Comparison of ENCODE assay signal across 28 cellular contexts in the genomic region with DNA sequence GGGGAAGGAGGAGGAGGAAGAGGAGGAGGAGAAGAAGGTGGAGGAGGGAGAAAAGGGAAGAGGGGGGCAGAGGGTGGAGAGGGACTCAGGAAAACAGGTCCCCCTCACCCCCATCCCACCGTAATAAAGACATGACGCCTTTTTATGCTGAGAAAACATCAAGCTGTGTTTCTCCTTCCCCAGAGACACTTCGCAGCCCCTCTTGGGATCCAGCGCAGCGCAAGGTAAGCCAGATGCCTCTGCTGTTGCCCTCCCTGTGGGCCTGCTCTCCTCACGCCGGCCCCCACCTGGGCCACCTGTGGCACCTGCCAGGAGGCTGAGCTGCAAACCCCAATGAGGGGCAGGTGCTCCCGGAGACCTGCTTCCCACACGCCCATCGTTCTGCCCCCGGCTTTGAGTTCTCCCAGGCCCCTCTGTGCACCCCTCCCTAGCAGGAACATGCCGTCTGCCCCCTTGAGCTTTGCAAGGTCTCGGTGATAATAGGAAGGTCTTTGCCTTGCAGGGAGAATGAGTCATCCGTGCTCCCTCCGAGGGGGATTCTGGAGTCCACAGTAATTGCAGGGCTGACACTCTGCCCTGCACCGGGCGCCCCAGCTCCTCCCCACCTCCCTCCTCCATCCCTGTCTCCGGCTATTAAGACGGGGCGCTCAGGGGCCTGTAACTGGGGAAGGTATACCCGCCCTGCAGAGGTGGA. TPM values are rescaled to one million over a fixed set of nuclear protein-coding genes. Genes with fewer than 3 reads are reported as not detected.
"Had no signal": no experiment of that assay in that cellular context is flagged by ENCODE, and none has a peak within 500 bp of the region (broad histone marks: within the 10 kb centered on the region; RNA-seq: fewer than 3 reads in every experiment).

No MANE protein-coding gene starts in this region.

- H3K27me3 Mint-ChIP-seq: memory B cell had no signal

- H3K4me3 ChIP-seq: dorsolateral prefrontal cortex, mucosa of descending colon, neural progenitor cell, ovary, right lobe of liver, testis, upper lobe of left lung had no signal

- H3K9me3 Mint-ChIP-seq: neural progenitor cell had no signal

- H3K9me3 ChIP-seq: mucosa of descending colon, ovary, right lobe of liver, testis, upper lobe of left lung had no signal

- ATAC-seq: activated CD8-positive, alpha-beta T cell treated with anti-CD3 and anti-CD28 coated beads, Interleukin-2, amount 10 ng/mL, durations not matched to agents 7 days and 5 days; activated T-cell treated with anti-CD3 and anti-CD28 coated beads, Interleukin-2, amount 50 U/mL, for 4 hours; foreskin keratinocyte; left ventricle myocardium superior; mucosa of descending colon; right lobe of liver had no signal

- H3K36me3 Mint-ChIP-seq: activated naive CD4-positive, alpha-beta T cell treated with anti-CD3 and anti-CD28 coated beads, Interleukin-2, amount 10 ng/mL, durations not matched to agents 7 days and 5 days; immature natural killer cell; memory B cell; naive B cell; neural progenitor cell had no signal

- H3K4me3 Mint-ChIP-seq: activated CD8-positive, alpha-beta T cell treated with anti-CD3 and anti-CD28 coated beads, Interleukin-2, amount 10 ng/mL, durations not matched to agents 7 days and 5 days; activated naive CD4-positive, alpha-beta T cell treated with anti-CD3 and anti-CD28 coated beads, Interleukin-2, amount 10 ng/mL, durations not matched to agents 7 days and 5 days; activated T-cell treated with anti-CD3 and anti-CD28 coated beads, Interleukin-2, amount 50 U/mL, for 4 hours; immature natural killer cell; memory B cell; naive B cell; neural progenitor cell; T-helper 2 cell treated with Interferon-gamma antibody and Interleukin-4, amounts not matched to agents 5 μg/mL and 100 μg/mL, for 36 hours had no signal

- H3K4me1 Mint-ChIP-seq: activated naive CD4-positive, alpha-beta T cell treated with anti-CD3 and anti-CD28 coated beads, Interleukin-2, amount 10 ng/mL, durations not matched to agents 7 days and 5 days; immature natural killer cell; memory B cell; naive B cell had no signal

- H3K36me3 ChIP-seq: brain microvascular endothelial cell, neural progenitor cell, ovary, right lobe of liver, upper lobe of left lung had no signal

- H3K4me1 ChIP-seq: foreskin keratinocyte, neural progenitor cell, right lobe of liver, testis, upper lobe of left lung had no signal

- H3K27me3 ChIP-seq: brain microvascular endothelial cell, foreskin keratinocyte, ovary, right lobe of liver, testis, upper lobe of left lung had no signal

- H3K27ac Mint-ChIP-seq: activated CD8-positive, alpha-beta T cell treated with anti-CD3 and anti-CD28 coated beads, Interleukin-2, amount 10 ng/mL, durations not matched to agents 7 days and 5 days; activated naive CD4-positive, alpha-beta T cell treated with anti-CD3 and anti-CD28 coated beads, Interleukin-2, amount 10 ng/mL, durations not matched to agents 7 days and 5 days; immature natural killer cell; memory B cell; neural progenitor cell; T-helper 2 cell treated with Interferon-gamma antibody and Interleukin-4, amounts not matched to agents 5 μg/mL and 100 μg/mL, for 36 hours had no signal

- H3K27ac ChIP-seq: brain microvascular endothelial cell, dorsolateral prefrontal cortex, foreskin keratinocyte, neural progenitor cell, ovary, right lobe of liver, testis, upper lobe of left lung had no signal

- DNase-seq: activated CD4-positive, alpha-beta T cell treated with anti-CD3 and anti-CD28 coated beads for 48 hours; activated CD8-positive, alpha-beta T cell treated with anti-CD3 and anti-CD28 coated beads, Interleukin-2, amount 10 ng/mL, durations not matched to agents 7 days and 5 days; activated effector memory CD4-positive, alpha-beta T cell treated with Interleukin-2 at 50 U/mL for 16 hours; activated naive CD4-positive, alpha-beta T cell treated with anti-CD3 and anti-CD28 coated beads, Interleukin-2, amount 10 ng/mL, durations not matched to agents 7 days and 5 days; activated T-cell treated with anti-CD3 and anti-CD28 coated beads, Interleukin-2, amount 50 U/mL, for 4 hours; aorta; brain microvascular endothelial cell; central memory CD4-positive, alpha-beta T cell; dorsolateral prefrontal cortex; foreskin keratinocyte; hippocampal formation; immature natural killer cell; left ventricle myocardium superior; mucosa of descending colon; naive B cell; ovary; right lobe of liver; small intestine; stimulated activated CD4-positive, alpha-beta T cell treated with anti-CD3 and anti-CD28 coated beads, Interleukin-15, amount 100 ng/mL, for 24 hours; stimulated activated CD4-positive, alpha-beta T cell treated with anti-CD3 and anti-CD28 coated beads, Interleukin-2, amount 100 ng/mL, for 48 hours; testis had no signal

RNA-seq across cellular contexts. Expression of gene SHOX, which starts 45.3 kb away (rescaled TPM):
- total RNA-seq: activated CD8-positive, alpha-beta T cell treated with anti-CD3 and anti-CD28 coated beads, Interleukin-2, amount 10 ng/mL, durations not matched to agents 7 days and 5 days; activated T-cell treated with anti-CD3 and anti-CD28 coated beads, Interleukin-2, amount 50 U/mL, for 4 hours; aorta; epithelial cell of proximal tubule; fibroblast of lung; foreskin keratinocyte; left ventricle myocardium superior; pulmonary artery endothelial cell; right lobe of liver; upper lobe of left lung had no signal
- polyA plus RNA-seq: fibroblast of lung, foreskin keratinocyte, immature natural killer cell, ovary had no signal
